Comparison of ENCODE assay signal across 25 cellular contexts in the genomic region with DNA sequence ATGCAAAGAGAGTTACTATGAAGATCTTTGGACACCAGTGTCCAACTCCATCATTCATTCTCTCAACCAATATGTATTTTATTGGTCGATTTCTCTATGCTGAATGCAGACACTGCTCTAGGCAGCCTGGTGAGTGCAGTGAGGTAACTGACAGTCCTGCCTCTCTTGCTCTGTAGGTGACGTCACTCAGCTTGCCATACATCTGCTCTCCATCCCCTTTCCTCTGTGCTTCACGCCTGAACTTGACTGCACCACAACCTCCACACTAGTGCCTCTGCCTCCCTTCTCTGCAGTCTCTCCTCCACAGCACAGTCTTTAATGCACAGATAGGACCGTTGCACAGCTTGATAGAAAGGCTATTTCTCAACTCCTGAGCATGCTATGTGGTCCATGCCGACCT.
"Had no signal": no experiment of that assay in that cellular context is flagged by ENCODE, and none has a peak within 500 bp of the region (broad histone marks: within the 10 kb centered on the region; RNA-seq: fewer than 3 reads in every experiment).

No MANE protein-coding gene starts in this region.

- H3K36me3 ChIP-seq: esophagus squamous epithelium, left lung, lower lobe of right lung, ovary, sigmoid colon, tibial nerve had no signal

- ATAC-seq: activated naive CD8-positive, alpha-beta T cell treated with anti-CD3 and anti-CD28 coated beads, Interleukin-2, amount 50 U/mL, for 24 hours; activated T-helper 17 cell treated with anti-CD3 and anti-CD28 coated beads, Interleukin-2, amount 50 U/mL, for 72 hours; left lung; lower lobe of right lung; natural killer cell; stimulated activated memory B cell treated with anti-CD40 and anti-IgM and Interleukin-4, amounts not matched to agents 10 μg/mL and 1 μg/mL and 100 μg/mL, for 72 hours had no signal

- H3K4me3 ChIP-seq: esophagus squamous epithelium, left lung, lower lobe of right lung, ovary, sigmoid colon, tibial nerve had no signal

- DNase-seq: activated CD4-positive, alpha-beta memory T cell treated with anti-CD3 and anti-CD28 coated beads, Interleukin-2, amount 10 ng/mL, durations not matched to agents 7 days and 5 days; activated CD4-positive, alpha-beta T cell treated with anti-CD3 and anti-CD28 coated beads, Interleukin-2, amount 10 ng/mL, durations not matched to agents 24 days and 14 days; activated CD4-positive, CD25-positive, alpha-beta regulatory T cell treated with anti-CD3 and anti-CD28 coated beads, Interleukin-2, amount 50 U/mL, for 72 hours; activated CD8-positive, alpha-beta memory T cell treated with anti-CD3 and anti-CD28 coated beads, Interleukin-2, amount 50 U/mL, for 48 hours; activated gamma-delta T cell treated with Interleukin-2 at 50 U/mL for 16 hours; activated naive CD8-positive, alpha-beta T cell treated with anti-CD3 and anti-CD28 coated beads, Interleukin-2, amount 50 U/mL, for 24 hours; activated T-cell treated with anti-CD3 and anti-CD28 coated beads, Interleukin-2, amount 50 U/mL, for 24 hours; amygdala; central memory CD4-positive, alpha-beta T cell; esophagus squamous epithelium; left lung; lower lobe of right lung; mesendoderm; natural killer cell; ovary; sigmoid colon; small intestine; stimulated activated CD4-positive, alpha-beta T cell treated with anti-CD3 and anti-CD28 coated beads, Interleukin-4, amount 100 ng/mL, for 24 hours; T1000 had no signal

- H3K4me1 ChIP-seq: esophagus squamous epithelium, left lung, sigmoid colon had no signal

- H3K9me3 ChIP-seq: esophagus squamous epithelium, left lung, lower lobe of right lung, ovary, sigmoid colon, tibial nerve had no signal

- FAIRE-seq: frontal cortex, islet of Langerhans, small intestine, urothelium cell line had no signal

- H3K27ac ChIP-seq: esophagus squamous epithelium, left lung, lower lobe of right lung, ovary, sigmoid colon, tibial nerve had no signal

- H3K27me3 ChIP-seq: esophagus squamous epithelium, left lung, ovary, sigmoid colon, tibial nerve had no signal
